1 cellular context compared by ENCODE assay signal in the genomic region with DNA sequence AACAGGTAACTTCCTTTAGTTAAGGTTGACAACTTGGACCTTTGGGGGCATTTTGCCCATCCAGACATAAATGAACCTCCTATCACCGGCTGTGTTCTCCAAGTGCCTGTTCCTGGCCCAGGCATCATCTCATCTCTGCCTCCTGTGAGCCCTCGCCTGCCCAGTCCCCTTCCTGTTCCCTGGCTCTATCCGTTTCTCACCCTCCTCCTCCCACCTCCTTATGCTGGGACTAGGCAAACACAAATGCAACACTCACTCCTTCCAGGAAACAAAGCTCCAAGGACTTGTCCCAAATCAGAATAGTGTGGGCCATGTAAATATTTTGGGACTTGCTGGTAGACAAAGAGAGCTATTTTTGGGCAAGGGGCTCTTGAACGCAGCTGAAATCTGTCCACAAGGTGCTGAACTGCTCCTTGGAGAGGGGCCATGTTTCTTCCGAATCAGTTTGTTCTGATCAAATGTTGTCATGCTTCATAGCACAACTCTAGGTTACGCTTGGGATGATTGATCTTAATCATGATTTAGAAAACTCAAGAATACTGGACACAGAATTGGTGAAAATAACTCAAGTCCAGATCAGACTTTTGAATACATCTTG.
TF ChIP-seq lines count a peak whose summit lies in the region.

No MANE protein-coding gene starts in this region.

TF ChIP-seq in GM23338, 12 proteins besides CTCF, POLR2A, EP300 and RAD21 (continued from another document):
- TF ChIP-seq, protein P1, sequence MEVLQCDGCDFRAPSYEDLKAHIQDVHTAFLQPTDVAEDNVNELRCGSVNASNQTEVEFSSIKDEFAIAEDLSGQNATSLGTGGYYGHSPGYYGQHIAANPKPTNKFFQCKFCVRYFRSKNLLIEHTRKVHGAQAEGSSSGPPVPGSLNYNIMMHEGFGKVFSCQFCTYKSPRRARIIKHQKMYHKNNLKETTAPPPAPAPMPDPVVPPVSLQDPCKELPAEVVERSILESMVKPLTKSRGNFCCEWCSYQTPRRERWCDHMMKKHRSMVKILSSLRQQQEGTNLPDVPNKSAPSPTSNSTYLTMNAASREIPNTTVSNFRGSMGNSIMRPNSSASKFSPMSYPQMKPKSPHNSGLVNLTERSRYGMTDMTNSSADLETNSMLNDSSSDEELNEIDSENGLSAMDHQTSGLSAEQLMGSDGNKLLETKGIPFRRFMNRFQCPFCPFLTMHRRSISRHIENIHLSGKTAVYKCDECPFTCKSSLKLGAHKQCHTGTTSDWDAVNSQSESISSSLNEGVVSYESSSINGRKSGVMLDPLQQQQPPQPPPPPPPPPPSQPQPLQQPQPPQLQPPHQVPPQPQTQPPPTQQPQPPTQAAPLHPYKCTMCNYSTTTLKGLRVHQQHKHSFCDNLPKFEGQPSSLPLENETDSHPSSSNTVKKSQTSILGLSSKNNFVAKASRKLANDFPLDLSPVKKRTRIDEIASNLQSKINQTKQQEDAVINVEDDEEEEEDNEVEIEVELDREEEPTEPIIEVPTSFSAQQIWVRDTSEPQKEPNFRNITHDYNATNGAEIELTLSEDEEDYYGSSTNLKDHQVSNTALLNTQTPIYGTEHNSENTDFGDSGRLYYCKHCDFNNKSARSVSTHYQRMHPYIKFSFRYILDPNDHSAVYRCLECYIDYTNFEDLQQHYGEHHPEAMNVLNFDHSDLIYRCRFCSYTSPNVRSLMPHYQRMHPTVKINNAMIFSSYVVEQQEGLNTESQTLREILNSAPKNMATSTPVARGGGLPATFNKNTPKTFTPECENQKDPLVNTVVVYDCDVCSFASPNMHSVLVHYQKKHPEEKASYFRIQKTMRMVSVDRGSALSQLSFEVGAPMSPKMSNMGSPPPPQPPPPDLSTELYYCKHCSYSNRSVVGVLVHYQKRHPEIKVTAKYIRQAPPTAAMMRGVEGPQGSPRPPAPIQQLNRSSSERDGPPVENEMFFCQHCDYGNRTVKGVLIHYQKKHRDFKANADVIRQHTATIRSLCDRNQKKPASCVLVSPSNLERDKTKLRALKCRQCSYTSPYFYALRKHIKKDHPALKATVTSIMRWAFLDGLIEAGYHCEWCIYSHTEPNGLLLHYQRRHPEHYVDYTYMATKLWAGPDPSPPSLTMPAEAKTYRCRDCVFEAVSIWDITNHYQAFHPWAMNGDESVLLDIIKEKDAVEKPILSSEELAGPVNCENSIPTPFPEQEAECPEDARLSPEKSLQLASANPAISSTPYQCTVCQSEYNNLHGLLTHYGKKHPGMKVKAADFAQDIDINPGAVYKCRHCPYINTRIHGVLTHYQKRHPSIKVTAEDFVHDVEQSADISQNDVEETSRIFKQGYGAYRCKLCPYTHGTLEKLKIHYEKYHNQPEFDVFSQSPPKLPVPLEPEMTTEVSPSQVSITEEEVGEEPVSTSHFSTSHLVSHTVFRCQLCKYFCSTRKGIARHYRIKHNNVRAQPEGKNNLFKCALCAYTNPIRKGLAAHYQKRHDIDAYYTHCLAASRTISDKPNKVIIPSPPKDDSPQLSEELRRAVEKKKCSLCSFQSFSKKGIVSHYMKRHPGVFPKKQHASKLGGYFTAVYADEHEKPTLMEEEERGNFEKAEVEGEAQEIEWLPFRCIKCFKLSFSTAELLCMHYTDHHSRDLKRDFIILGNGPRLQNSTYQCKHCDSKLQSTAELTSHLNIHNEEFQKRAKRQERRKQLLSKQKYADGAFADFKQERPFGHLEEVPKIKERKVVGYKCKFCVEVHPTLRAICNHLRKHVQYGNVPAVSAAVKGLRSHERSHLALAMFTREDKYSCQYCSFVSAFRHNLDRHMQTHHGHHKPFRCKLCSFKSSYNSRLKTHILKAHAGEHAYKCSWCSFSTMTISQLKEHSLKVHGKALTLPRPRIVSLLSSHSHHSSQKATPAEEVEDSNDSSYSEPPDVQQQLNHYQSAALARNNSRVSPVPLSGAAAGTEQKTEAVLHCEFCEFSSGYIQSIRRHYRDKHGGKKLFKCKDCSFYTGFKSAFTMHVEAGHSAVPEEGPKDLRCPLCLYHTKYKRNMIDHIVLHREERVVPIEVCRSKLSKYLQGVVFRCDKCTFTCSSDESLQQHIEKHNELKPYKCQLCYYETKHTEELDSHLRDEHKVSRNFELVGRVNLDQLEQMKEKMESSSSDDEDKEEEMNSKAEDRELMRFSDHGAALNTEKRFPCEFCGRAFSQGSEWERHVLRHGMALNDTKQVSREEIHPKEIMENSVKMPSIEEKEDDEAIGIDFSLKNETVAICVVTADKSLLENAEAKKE (CRISPR knock-in tag; IDR thresholded peaks at IDR 0.05), result no peak
- TF ChIP-seq ZNF331 (CRISPR knock-in tag; IDR thresholded peaks at IDR 0.05; ENCODE audit: low read depth) (no peak), ZNF114 (CRISPR knock-in tag; IDR thresholded peaks at IDR 0.05) (no peak), POLR2AphosphoS5 (IDR thresholded peaks at IDR 0.05; ENCODE audit: low read depth) (no peak), EZH2 (IDR thresholded peaks at IDR 0.05; ENCODE audit: low read depth, unreplicated experiment) (no peak), CREB1 (CRISPR knock-in tag; IDR thresholded peaks at IDR 0.05; ENCODE audit: low read depth) (no peak), JUNB (IDR thresholded peaks at IDR 0.05; ENCODE audit: unreplicated experiment) (no peak), STAT1 (IDR thresholded peaks at IDR 0.05; ENCODE audit: unreplicated experiment) (no peak), NANOG (IDR thresholded peaks at IDR 0.05; ENCODE audit: borderline replicate concordance) (no peak)
- TF ChIP-seq, protein P2, sequence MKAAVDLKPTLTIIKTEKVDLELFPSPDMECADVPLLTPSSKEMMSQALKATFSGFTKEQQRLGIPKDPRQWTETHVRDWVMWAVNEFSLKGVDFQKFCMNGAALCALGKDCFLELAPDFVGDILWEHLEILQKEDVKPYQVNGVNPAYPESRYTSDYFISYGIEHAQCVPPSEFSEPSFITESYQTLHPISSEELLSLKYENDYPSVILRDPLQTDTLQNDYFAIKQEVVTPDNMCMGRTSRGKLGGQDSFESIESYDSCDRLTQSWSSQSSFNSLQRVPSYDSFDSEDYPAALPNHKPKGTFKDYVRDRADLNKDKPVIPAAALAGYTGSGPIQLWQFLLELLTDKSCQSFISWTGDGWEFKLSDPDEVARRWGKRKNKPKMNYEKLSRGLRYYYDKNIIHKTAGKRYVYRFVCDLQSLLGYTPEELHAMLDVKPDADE (IDR thresholded peaks at IDR 0.05), result no peak
- TF ChIP-seq, protein P3, sequence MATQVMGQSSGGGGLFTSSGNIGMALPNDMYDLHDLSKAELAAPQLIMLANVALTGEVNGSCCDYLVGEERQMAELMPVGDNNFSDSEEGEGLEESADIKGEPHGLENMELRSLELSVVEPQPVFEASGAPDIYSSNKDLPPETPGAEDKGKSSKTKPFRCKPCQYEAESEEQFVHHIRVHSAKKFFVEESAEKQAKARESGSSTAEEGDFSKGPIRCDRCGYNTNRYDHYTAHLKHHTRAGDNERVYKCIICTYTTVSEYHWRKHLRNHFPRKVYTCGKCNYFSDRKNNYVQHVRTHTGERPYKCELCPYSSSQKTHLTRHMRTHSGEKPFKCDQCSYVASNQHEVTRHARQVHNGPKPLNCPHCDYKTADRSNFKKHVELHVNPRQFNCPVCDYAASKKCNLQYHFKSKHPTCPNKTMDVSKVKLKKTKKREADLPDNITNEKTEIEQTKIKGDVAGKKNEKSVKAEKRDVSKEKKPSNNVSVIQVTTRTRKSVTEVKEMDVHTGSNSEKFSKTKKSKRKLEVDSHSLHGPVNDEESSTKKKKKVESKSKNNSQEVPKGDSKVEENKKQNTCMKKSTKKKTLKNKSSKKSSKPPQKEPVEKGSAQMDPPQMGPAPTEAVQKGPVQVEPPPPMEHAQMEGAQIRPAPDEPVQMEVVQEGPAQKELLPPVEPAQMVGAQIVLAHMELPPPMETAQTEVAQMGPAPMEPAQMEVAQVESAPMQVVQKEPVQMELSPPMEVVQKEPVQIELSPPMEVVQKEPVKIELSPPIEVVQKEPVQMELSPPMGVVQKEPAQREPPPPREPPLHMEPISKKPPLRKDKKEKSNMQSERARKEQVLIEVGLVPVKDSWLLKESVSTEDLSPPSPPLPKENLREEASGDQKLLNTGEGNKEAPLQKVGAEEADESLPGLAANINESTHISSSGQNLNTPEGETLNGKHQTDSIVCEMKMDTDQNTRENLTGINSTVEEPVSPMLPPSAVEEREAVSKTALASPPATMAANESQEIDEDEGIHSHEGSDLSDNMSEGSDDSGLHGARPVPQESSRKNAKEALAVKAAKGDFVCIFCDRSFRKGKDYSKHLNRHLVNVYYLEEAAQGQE (IDR thresholded peaks at IDR 0.05; ENCODE audit: unreplicated experiment), result no peak
